ENCODE assay signal across 8 cellular contexts in the genomic region with DNA sequence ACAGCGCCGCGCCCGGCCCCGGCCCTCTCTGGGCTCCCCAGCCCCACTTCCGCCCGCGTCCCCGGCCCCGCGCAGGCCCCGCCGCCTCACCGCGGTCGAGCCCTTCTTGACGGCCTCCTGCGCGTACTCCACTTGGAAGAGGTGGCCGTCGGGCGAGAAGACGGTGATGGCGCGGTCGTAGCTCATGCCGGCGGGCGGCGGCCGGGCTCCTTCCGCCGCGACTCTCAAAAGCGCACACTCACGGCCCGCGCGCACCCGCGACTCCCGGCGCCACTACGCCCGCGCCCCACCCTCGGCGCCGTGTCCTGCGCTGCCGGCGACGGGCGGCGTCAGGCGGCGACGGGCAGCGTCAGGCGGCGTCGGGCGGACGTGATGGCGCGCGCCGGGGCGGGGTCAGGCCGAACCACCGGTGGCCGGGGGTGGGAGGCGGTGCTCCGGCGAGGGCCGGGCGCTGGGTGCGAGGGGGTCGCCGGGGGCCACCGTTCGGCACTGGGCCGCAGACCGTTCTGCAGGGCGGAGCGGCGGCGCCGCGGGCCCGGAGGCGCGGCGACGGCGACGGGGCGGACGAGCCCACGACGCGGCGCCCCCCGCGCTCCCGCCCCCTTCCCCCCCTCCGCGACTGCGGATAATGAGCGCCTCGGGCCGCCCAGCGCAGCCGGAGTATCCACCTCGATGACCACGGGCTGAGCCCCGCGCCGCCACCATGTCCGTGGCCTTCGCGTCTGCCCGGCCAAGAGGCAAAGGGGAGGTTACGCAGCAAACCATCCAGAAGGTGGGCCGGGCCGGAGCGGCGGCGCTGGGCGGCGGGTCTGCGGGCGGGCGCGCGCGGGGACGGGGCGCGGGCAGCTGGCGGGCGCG. TPM values are rescaled to one million over a fixed set of nuclear protein-coding genes. Genes with fewer than 3 reads are reported as not detected.
DNase-seq lines count a peak whose midpoint lies in the region; ATAC-seq and TF ChIP-seq lines count a peak whose summit lies in the region.

TSS of gene PSMA7 (minus strand) at position 277 of the 858 bp plus-strand sequence. CDS start at position 186, 91 bp downstream.
TSS of gene SS18L1 (plus strand) at position 652 of the 858 bp plus-strand sequence. CDS start at position 704, 52 bp downstream.

- H3K4me3 ChIP-seq in A673 (ENCODE audit: low read depth, low read length, poor library complexity, severe bottlenecking): peak within 1 kb of the TSS; percentile 91

- H3K27me3 ChIP-seq in A673 (replicated peaks; ENCODE audit: insufficient read depth, low read depth, low read length, poor library complexity): no peaks in the 10 kb centered on the region

- no TSS peak for BruUV-seq in A673 (replicated peaks; lab: Mats Ljungman, UMichigan)

- H3K27ac ChIP-seq in A673 (ENCODE audit: low read depth, low read length, poor library complexity, severe bottlenecking): peak within 1 kb of the TSS; percentile 95

- H3K4me1 ChIP-seq in A673 (ENCODE audit: insufficient read depth, low read length, poor library complexity, severe bottlenecking): peaks cover 4% of the 10 kb centered on the region

- peak; percentile 95 for DNase-seq in A673 (ENCODE audit: low spot score)
- peak; percentile 84 for DNase-seq in NCI-H2171 treated with DMSO at 0.1 percent for 48 hours (lab: John Stamatoyannopoulos, UW)
- peak; percentile 73 for DNase-seq in activated CD4-positive, CD25-positive, alpha-beta regulatory T cell treated with anti-CD3 and anti-CD28 coated beads, Interleukin-2, amount 50 U/mL, for 16 hours (ENCODE audit: low read depth, low spot score)
- DNase-seq in cerebellar cortex (ENCODE audit: low spot score): peak; percentile 82
- DNase-seq in kidney tubule cell (ENCODE audit: low spot score): peak; percentile 93
- peak; percentile 70 to 74 for DNase-seq in stimulated activated CD4-positive, alpha-beta T cell treated with anti-CD3 and anti-CD28 coated beads, Interleukin-1b, Interleukin-23, amount 100 ng/mL, for 1 hour (ENCODE audit: low read depth in 2 of 2)

- TF ChIP-seq CTCF in A673 (conservative IDR thresholded peaks at IDR 0.05; ENCODE audit: low read depth, low read length): no peak

- H3K36me3 ChIP-seq in A673 (ENCODE audit: insufficient read depth, low read length, poor library complexity, severe bottlenecking): peaks cover 31% of the 10 kb centered on the region

- POLR2A ChIA-PET in A673 (lab: Charles Lee; ENCODE audit: low non-redundant PET): no interaction called here

- no peaks in the 10 kb centered on the region for H3K9me3 ChIP-seq in A673 (ENCODE audit: low read depth, low read length, poor library complexity, severe bottlenecking)

- peak; percentile 61 for ATAC-seq in GM18519 (IDR thresholded peaks at IDR 0.05; ENCODE audit: low FRiP score, unreplicated experiment)
- peak; percentile 67 for ATAC-seq in HG03039 (IDR thresholded peaks at IDR 0.05; ENCODE audit: unreplicated experiment)

- CTCF ChIA-PET in A673 (lab: Charles Lee): no interaction called here

- intact Hi-C loops in A673 (cut with micrococcal nuclease; ENCODE audit: unreplicated experiment): no loop called here

RNA-seq across cellular contexts. Expression of gene PSMA7, which starts in this region (rescaled TPM):
- 555 and 593 TPM in 2 replicates for total RNA-seq in A673 (2021)

RNA-seq across cellular contexts. Expression of gene SS18L1, which starts in this region (rescaled TPM):
- 34.7 and 39.6 TPM in 2 replicates for total RNA-seq in A673 (2021)

Comparison
In these comparisons a context has a peak if more than half of its experiments do, and no peak if none do; other contexts are left out.
1. Peak in every context shown above with its lines: DNase-seq, ATAC-seq, H3K4me3 ChIP-seq and H3K27ac ChIP-seq.